In the genomic region with DNA sequence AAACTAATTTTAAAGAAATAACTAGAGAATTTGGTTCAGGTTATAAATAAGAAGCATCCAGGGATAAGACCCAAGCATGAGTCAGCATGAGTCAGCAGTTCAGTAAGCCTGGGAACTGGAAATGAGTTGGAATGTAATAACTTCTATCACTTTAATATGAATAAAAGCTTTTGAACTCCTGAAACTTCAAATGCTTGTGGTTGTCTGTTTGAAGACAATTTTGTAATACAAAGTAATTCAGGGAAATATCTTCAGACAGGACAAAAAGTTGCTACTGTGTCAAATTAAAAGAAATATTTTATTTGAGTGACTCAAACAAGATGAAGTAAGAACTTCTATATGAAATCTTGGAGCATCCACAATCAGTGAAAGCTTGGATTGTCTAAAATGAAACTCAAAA, we compare ENCODE assay signal across 10 cellular contexts.
A peak's percentile ranks its signal among the peaks of the same experiment; 100 is the strongest.
DNase-seq lines count a peak whose midpoint lies in the region; TF ChIP-seq lines count a peak whose summit lies in the region.
"Had no signal": no experiment of that assay in that cellular context is flagged by ENCODE, and none has a peak within 500 bp of the region (broad histone marks: within the 10 kb centered on the region; RNA-seq: fewer than 3 reads in every experiment).

No MANE protein-coding gene starts in this region.

- no peaks in the 10 kb centered on the region for H3K27me3 ChIP-seq in breast epithelium
- no peaks in the 10 kb centered on the region for H3K27me3 ChIP-seq in adrenal gland
- H3K27me3 ChIP-seq in esophagus squamous epithelium: no peaks in the 10 kb centered on the region

- H3K4me1 Mint-ChIP-seq in MCF 10A (ENCODE audit: insufficient read depth, unreplicated experiment): peaks cover 14% of the 10 kb centered on the region

- no peaks in the 10 kb centered on the region for H3K36me3 Mint-ChIP-seq in MCF 10A (ENCODE audit: insufficient read depth, unreplicated experiment)

- no peak for TF ChIP-seq POLR2A in breast epithelium (IDR thresholded peaks at IDR 0.05)
- no peak for TF ChIP-seq POLR2A in adrenal gland (IDR thresholded peaks at IDR 0.05)
- no peak for TF ChIP-seq POLR2A in esophagus squamous epithelium (IDR thresholded peaks at IDR 0.05)

- H3K27me3 Mint-ChIP-seq in MCF 10A (ENCODE audit: insufficient read depth, unreplicated experiment): no peaks in the 10 kb centered on the region

- no TSS peak for BruUV-seq in MCF 10A (replicated peaks; lab: Mats Ljungman, UMichigan)

- H3K27ac ChIP-seq in breast epithelium: no peak overlapping the region
- no peak overlapping the region for H3K27ac ChIP-seq in adrenal gland
- H3K27ac ChIP-seq in esophagus squamous epithelium: no peak overlapping the region

- TF ChIP-seq CTCF in MCF 10A (IDR thresholded peaks at IDR 0.05; ENCODE audit: unreplicated experiment): no peak
- no peak for TF ChIP-seq CTCF in breast epithelium (IDR thresholded peaks at IDR 0.05)
- no peak for TF ChIP-seq CTCF in adrenal gland (IDR thresholded peaks at IDR 0.05)
- TF ChIP-seq CTCF in esophagus squamous epithelium (IDR thresholded peaks at IDR 0.05): no peak

- H3K4me3 ChIP-seq in breast epithelium (no peak overlapping the region), adrenal gland (no peak overlapping the region), esophagus squamous epithelium (no peak overlapping the region)

- intact Hi-C loops in MCF 10A (cut with micrococcal nuclease): no loop called here
- intact Hi-C loops in breast epithelium (cut with DNase I; ENCODE audit: low total_unique reads): no loop called here
- intact Hi-C loops in adrenal gland (cut with DNase I): no loop called here
- intact Hi-C loops in head of caudate nucleus (cut with DNase I): no loop called here
- intact Hi-C loops in esophagus squamous epithelium (cut with DNase I): no loop called here

- CTCF ChIA-PET in MCF 10A (lab: Yijun Ruan, JAX): no interaction called here

- no peak overlapping the region for H3K4me3 Mint-ChIP-seq in MCF 10A (ENCODE audit: unreplicated experiment)

- H3K9me3 ChIP-seq in breast epithelium: peaks cover 0 to 5% of the 10 kb centered on the region in 2 donors
- H3K9me3 ChIP-seq in adrenal gland (replicated peaks in 1 of 3): no peaks in the 10 kb centered on the region
- H3K9me3 ChIP-seq in esophagus squamous epithelium: no peaks in the 10 kb centered on the region

- H3K27ac Mint-ChIP-seq in MCF 10A (ENCODE audit: low read depth, unreplicated experiment): peak overlapping the region; percentile 44

- H3K9me3 Mint-ChIP-seq in MCF 10A (ENCODE audit: unreplicated experiment): peaks cover 14% of the 10 kb centered on the region

- POLR2A ChIA-PET in MCF 10A (lab: Yijun Ruan, JAX): no interaction called here

- DNase-seq in MCF 10A (ENCODE audit: unreplicated experiment): peak; percentile 93
- DNase-seq in breast epithelium (ENCODE audit: low spot score in 2 of 2): no peak
- DNase-seq in adrenal gland: peak; percentile 23 to 61 (median 49)
- peak in 27 of 42 donors; percentile 5 to 73 (median 47) for DNase-seq in head of caudate nucleus
- no peak for DNase-seq in NCI-H82 (lab: John Stamatoyannopoulos, UW)
- no peak for DNase-seq in stimulated activated CD4-positive, alpha-beta T cell treated with anti-CD3 and anti-CD28 coated beads, Interleukin-4, amount 100 ng/mL, for 4 hours
- DNase-seq in esophagus squamous epithelium (lab: John Stamatoyannopoulos, UW): no peak
- no peak for DNase-seq in NCI-H748 treated with DMSO at 0.1 percent for 48 hours (lab: John Stamatoyannopoulos, UW)
- DNase-seq: AML-193, NCI-H69 had no signal

- H3K4me1 ChIP-seq in breast epithelium: no peaks in the 10 kb centered on the region
- H3K4me1 ChIP-seq in adrenal gland (replicated peaks in 1 of 2): peaks cover 0 to 7% of the 10 kb centered on the region in 2 donors
- H3K4me1 ChIP-seq in esophagus squamous epithelium: no peaks in the 10 kb centered on the region

- H3K36me3 ChIP-seq in breast epithelium (no peaks in the 10 kb centered on the region), adrenal gland (replicated peaks in 1 of 2) (no peaks in the 10 kb centered on the region), esophagus squamous epithelium (no peaks in the 10 kb centered on the region)

Comparison
In these comparisons a context has a peak if more than half of its experiments do, and no peak if none do; other contexts are left out.
1. DNase-seq: peak in MCF 10A (single experiment), adrenal gland (7 of 7) and head of caudate nucleus (27 of 42); none in breast epithelium (0 of 2), NCI-H82 (single experiment), stimulated activated CD4-positive, alpha-beta T cell treated with anti-CD3 and anti-CD28 coated beads, Interleukin-4, amount 100 ng/mL, for 4 hours (0 of 2), esophagus squamous epithelium (single experiment) and NCI-H748 treated with DMSO at 0.1 percent for 48 hours (single experiment).